In genomic region chr10:86222336-86222650, GRCh38 we compare ENCODE assay signal across 21 cellular contexts.
DNase-seq lines count a peak whose midpoint lies in the region; ATAC-seq and TF ChIP-seq lines count a peak whose summit lies in the region.
"Had no signal": no experiment of that assay in that cellular context is flagged by ENCODE, and none has a peak within 500 bp of the region (broad histone marks: within the 10 kb centered on the region; RNA-seq: fewer than 3 reads in every experiment).

No MANE protein-coding gene starts in this region.

- H3K9ac ChIP-seq in BLaER1 (no peak overlapping the region), H9 (ENCODE audit: extremely low read depth, insufficient read length, low read length) (no peak overlapping the region), neuronal stem cell (ENCODE audit: low read depth, low read length, poor library complexity) (no peak overlapping the region)
- H3K9ac ChIP-seq: GM23248 had no signal

- no peak overlapping the region for H3K23ac ChIP-seq in H9 (ENCODE audit: insufficient read length, low read depth, low read length)
- H3K23ac ChIP-seq in neuronal stem cell (ENCODE audit: low read depth, low read length, poor library complexity), result peak overlapping the region; percentile 23

- TF ChIP-seq POLR2A in spleen (IDR thresholded peaks at IDR 0.05), result no peak

- H2BK20ac ChIP-seq in H9 (ENCODE audit: low read depth, low read length, poor library complexity, severe bottlenecking), result no peak overlapping the region

- H2BK120ac ChIP-seq in H9 (ENCODE audit: low read depth, low read length, poor library complexity, severe bottlenecking) (no peak overlapping the region), neuronal stem cell (ENCODE audit: low read depth, low read length) (no peak overlapping the region)

- no peak overlapping the region; a peak in 1 of 5 replicates for H3K4me3 Mint-ChIP-seq in H9
- H3K4me3 Mint-ChIP-seq: CD4-positive, CD25-positive, alpha-beta regulatory T cell; CD8-positive, alpha-beta T cell; HFFc6 had no signal

- H3K4me1 ChIP-seq in BLaER1 (peaks cover 27% of the 10 kb centered on the region), H9 (ENCODE audit: insufficient read depth, low read length) (no peaks in the 10 kb centered on the region), neuronal stem cell (ENCODE audit: control insufficient read depth in 2 of 2, insufficient read depth in 1 of 2, low read depth in 1 of 2, low read length in 2 of 2) (peaks cover 0 to 15% of the 10 kb centered on the region in 2 donors), spleen (no peaks in the 10 kb centered on the region)
- H3K4me1 ChIP-seq: BE2C, Caco-2, HAP-1 had no signal

- no peaks in the 10 kb centered on the region; the same call in 1 of the 2 replicates for H3K27me3 Mint-ChIP-seq in H9 (ENCODE audit: low read depth)
- H3K27me3 Mint-ChIP-seq: CD4-positive, CD25-positive, alpha-beta regulatory T cell had no signal

- H4K20me1 ChIP-seq in BLaER1, result no peaks in the 10 kb centered on the region
- H4K20me1 ChIP-seq in H9 (ENCODE audit: control insufficient read depth, insufficient read depth, insufficient read length), result no peaks in the 10 kb centered on the region

- no peaks in the 10 kb centered on the region for H3K79me1 ChIP-seq in H9 (ENCODE audit: insufficient read depth, low read depth, low read length, poor library complexity, severe bottlenecking)
- no peaks in the 10 kb centered on the region for H3K79me1 ChIP-seq in neuronal stem cell (ENCODE audit: low read depth, low read length)

- no peak overlapping the region for H3K56ac ChIP-seq in H9 (ENCODE audit: insufficient read length, low read depth, low read length)

- H2AK5ac ChIP-seq in H9 (ENCODE audit: insufficient read length, low read length), result no peak overlapping the region
- peak overlapping the region; percentile 78 for H2AK5ac ChIP-seq in neuronal stem cell (ENCODE audit: low read depth, low read length)

- no peak overlapping the region for H3T11ph ChIP-seq in H9 (ENCODE audit: low read length)

- ATAC-seq in HG02571 (IDR thresholded peaks at IDR 0.05; ENCODE audit: unreplicated experiment), result no peak
- no peak for ATAC-seq in GM18858 (IDR thresholded peaks at IDR 0.05; ENCODE audit: unreplicated experiment)
- ATAC-seq: A549; CD8-positive, alpha-beta T cell had no signal

- H2AFZ ChIP-seq in H9 (ENCODE audit: low read length) (no peak overlapping the region), neuronal stem cell (ENCODE audit: low read length) (no peak overlapping the region)
- H2AFZ ChIP-seq: GM23248 had no signal

- no peak overlapping the region for H4K5ac ChIP-seq in H9 (ENCODE audit: insufficient read length, low read depth, low read length)

- H4K91ac ChIP-seq in H9 (ENCODE audit: insufficient read length, low read depth, low read length) (no peak overlapping the region), neuronal stem cell (ENCODE audit: low read depth, low read length, poor library complexity) (no peak overlapping the region)

- no peak overlapping the region for H3K4me3 ChIP-seq in BLaER1
- no peak overlapping the region for H3K4me3 ChIP-seq in neuronal stem cell (ENCODE audit: low read length in 2 of 2)
- no peak overlapping the region for H3K4me3 ChIP-seq in spleen
- H3K4me3 ChIP-seq: A549, GM23248, HAP-1 had no signal

- H3K9me3 ChIP-seq in BLaER1 (no peaks in the 10 kb centered on the region), H9 (ENCODE audit: control insufficient read depth, low read depth, low read length) (no peaks in the 10 kb centered on the region), neuronal stem cell (replicated peaks in 1 of 2; ENCODE audit: control insufficient read depth in 2 of 2, insufficient read depth in 1 of 2, low read depth in 1 of 2, low read length in 2 of 2) (no peaks in the 10 kb centered on the region), spleen (no peaks in the 10 kb centered on the region)
- H3K9me3 ChIP-seq: A549, BE2C, Caco-2, HAP-1 had no signal

- H3K27ac Mint-ChIP-seq in H9, result no peak overlapping the region
- H3K27ac Mint-ChIP-seq: CD4-positive, CD25-positive, alpha-beta regulatory T cell; CD8-positive, alpha-beta T cell; HFFc6 had no signal

- no peaks in the 10 kb centered on the region for H3K27me3 ChIP-seq in BLaER1
- no peaks in the 10 kb centered on the region for H3K27me3 ChIP-seq in H9 (ENCODE audit: insufficient read depth, low read length)
- no peaks in the 10 kb centered on the region for H3K27me3 ChIP-seq in neuronal stem cell (ENCODE audit: control insufficient read depth in 3 of 3, insufficient read depth in 3 of 3, low read depth in 1 of 3, low read length in 3 of 3)
- H3K27me3 ChIP-seq in spleen (replicated peaks in 1 of 7), result peaks cover 0 to 12% (median 0%) of the 10 kb centered on the region in 7 donors
- H3K27me3 ChIP-seq: BE2C had no signal

- H4K8ac ChIP-seq in H9 (replicated peaks; ENCODE audit: insufficient read length, low read depth, low read length) (no peak overlapping the region), neuronal stem cell (ENCODE audit: low read depth, low read length) (no peak overlapping the region)

- H3K23me2 ChIP-seq in H9 (ENCODE audit: insufficient read length, low read depth, low read length, poor library complexity, severe bottlenecking), result no peaks in the 10 kb centered on the region

- DNase-seq in H9 (no peak), neuronal stem cell (ENCODE audit: low spot score) (no peak), spleen (peak; percentile 59), NCI-H2196 (lab: John Stamatoyannopoulos, UW; ENCODE audit: unreplicated experiment) (no peak)
- DNase-seq: 8988T; ACHN; AML-193; BE2C; Caco-2; CD4-positive, CD25-positive, alpha-beta regulatory T cell; CD8-positive, alpha-beta T cell; DMS153; DND-41; GM23248; HFFc6 had no signal

- H3K36me3 ChIP-seq in BLaER1, result no peaks in the 10 kb centered on the region
- H3K36me3 ChIP-seq in neuronal stem cell (replicated peaks in 1 of 2; ENCODE audit: control insufficient read depth in 2 of 2, insufficient read depth in 2 of 2, low read length in 2 of 2), result no peaks in the 10 kb centered on the region
- no peaks in the 10 kb centered on the region for H3K36me3 ChIP-seq in spleen
- H3K36me3 ChIP-seq: BE2C, HAP-1 had no signal

- H3K27ac ChIP-seq in BLaER1, result peak overlapping the region; percentile 30; the same call in 1 of the 2 replicates
- no peak overlapping the region for H3K27ac ChIP-seq in H9 (ENCODE audit: insufficient read length, low read depth, low read length)
- no peak overlapping the region for H3K27ac ChIP-seq in neuronal stem cell (replicated peaks; ENCODE audit: low read length)
- no peak overlapping the region for H3K27ac ChIP-seq in spleen
- H3K27ac ChIP-seq: A549, C4-2B, GM23248 had no signal

- no CpG with 5 or more reads among the region's 4 CpGs for WGBS in H9 (ENCODE audit: extremely low coverage, insufficient read length, low lambda C conversion rate)
- no CpG with 5 or more reads among the region's 4 CpGs for WGBS in neuronal stem cell (ENCODE audit: extremely low coverage in 2 of 2, insufficient read length in 2 of 2, insufficient replicate concordance in 1 of 2), 2 donors
- 70 to 83% (median 74%) methylated on average over 3 to 4 of the region's 4 CpGs for WGBS in spleen, 5 donors

- H3K4me1 Mint-ChIP-seq in H9, result peaks cover 19 to 20% of the 10 kb centered on the region in 2 experiments
- H3K4me1 Mint-ChIP-seq: CD4-positive, CD25-positive, alpha-beta regulatory T cell had no signal

- H3K4ac ChIP-seq in H9 (ENCODE audit: low read depth, low read length), result no peak overlapping the region
- H3K4ac ChIP-seq in neuronal stem cell (ENCODE audit: low read length), result peak overlapping the region; percentile 19

- intact Hi-C loops in spleen (cut with DNase I; ENCODE audit: low total_unique reads), result no loop called here

- no peaks in the 10 kb centered on the region for H3K9me3 Mint-ChIP-seq in H9
- H3K9me3 Mint-ChIP-seq: CD8-positive, alpha-beta T cell had no signal

- H3K14ac ChIP-seq in H9 (ENCODE audit: insufficient read depth, low read length) (peak overlapping the region; percentile 49; the same call in 1 of the 2 replicates), neuronal stem cell (ENCODE audit: low read length) (peak overlapping the region; percentile 9)

- H2BK12ac ChIP-seq in H9 (ENCODE audit: insufficient read length, low read depth, low read length), result no peak overlapping the region
- peak overlapping the region; percentile 66 for H2BK12ac ChIP-seq in neuronal stem cell (ENCODE audit: low read length)

- H3K79me2 ChIP-seq in H9 (ENCODE audit: insufficient read depth, low read length), result no peaks in the 10 kb centered on the region

- no peaks in the 10 kb centered on the region; a peak in 1 of 7 replicates for H3K36me3 Mint-ChIP-seq in H9 (ENCODE audit: insufficient read depth in 1 of 3, low read depth in 3 of 3)
- H3K36me3 Mint-ChIP-seq: CD4-positive, CD25-positive, alpha-beta regulatory T cell; CD8-positive, alpha-beta T cell had no signal

- H2BK15ac ChIP-seq in H9 (ENCODE audit: low read depth, low read length), result no peak overlapping the region
- peak overlapping the region; percentile 50 for H2BK15ac ChIP-seq in neuronal stem cell (ENCODE audit: low read length)

- TF ChIP-seq CTCF in H9 (conservative IDR thresholded peaks at IDR 0.05), result no peak
- TF ChIP-seq CTCF in spleen (IDR thresholded peaks at IDR 0.05 in 8 of 11, conservative IDR thresholded peaks at IDR 0.05 in 3 of 11), result no peak

- no peak overlapping the region for H2BK5ac ChIP-seq in H9 (ENCODE audit: insufficient read length, low read length)
- peak overlapping the region; percentile 85 for H2BK5ac ChIP-seq in neuronal stem cell (ENCODE audit: low read length)

- H3K4me2 ChIP-seq in BLaER1 (peak overlapping the region; percentile 34), H9 (ENCODE audit: insufficient read depth, insufficient read length, low read length) (no peak overlapping the region), neuronal stem cell (ENCODE audit: insufficient read depth, low read length, poor library complexity, severe bottlenecking) (no peak overlapping the region)
- H3K4me2 ChIP-seq: A549 had no signal

- no peak overlapping the region for H3K18ac ChIP-seq in H9 (ENCODE audit: insufficient read length, low read depth, low read length)
- H3K18ac ChIP-seq in neuronal stem cell (ENCODE audit: low read length), result peak overlapping the region; percentile 91
